In the genomic region with DNA sequence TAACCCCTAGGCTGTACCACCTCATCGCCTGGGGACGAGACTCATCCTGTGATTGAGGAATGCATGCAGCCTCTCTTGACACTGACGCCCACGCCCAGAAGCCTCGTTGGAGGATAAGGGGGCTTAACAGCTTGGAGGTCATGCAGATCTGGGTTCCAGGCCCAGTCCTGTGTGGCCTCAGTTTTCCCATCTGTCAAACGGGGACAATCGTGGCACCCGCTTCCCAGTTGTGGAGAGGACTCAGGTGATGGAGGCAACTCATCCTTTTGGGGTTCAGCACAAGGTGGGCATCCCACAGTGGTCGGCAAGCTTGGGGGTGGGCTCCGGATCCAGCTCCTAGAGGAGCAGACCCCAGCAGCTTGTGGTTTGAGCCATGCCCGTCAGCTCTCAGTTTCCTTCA, we compare ENCODE assay signal across 12 cellular contexts. TPM values are rescaled to one million over a fixed set of nuclear protein-coding genes. Genes with fewer than 3 reads are reported as not detected.
DNase-seq lines count a peak whose midpoint lies in the region; ATAC-seq and TF ChIP-seq lines count a peak whose summit lies in the region.
"Had no signal": no experiment of that assay in that cellular context is flagged by ENCODE, and none has a peak within 500 bp of the region (broad histone marks: within the 10 kb centered on the region; RNA-seq: fewer than 3 reads in every experiment).

No MANE protein-coding gene starts in this region.

- H3K4me2 ChIP-seq in osteoblast (ENCODE audit: insufficient read depth, low read length) (no peak overlapping the region), smooth muscle cell (no peak overlapping the region), PC-3 (ENCODE audit: low read length) (no peak overlapping the region)

- H3K4me1 ChIP-seq in right cardiac atrium (ENCODE audit: control insufficient read depth, insufficient read depth, low read length): no peaks in the 10 kb centered on the region
- H3K4me1 ChIP-seq in heart left ventricle: peaks cover 0 to 55% (median 27%) of the 10 kb centered on the region in 12 donors
- H3K4me1 ChIP-seq in gastroesophageal sphincter: peaks cover 0 to 63% (median 0%) of the 10 kb centered on the region in 3 donors
- peaks cover 14% of the 10 kb centered on the region for H3K4me1 ChIP-seq in osteoblast (ENCODE audit: insufficient read depth, low read length)
- H3K4me1 ChIP-seq in smooth muscle cell (ENCODE audit: low read depth): peaks cover 20% of the 10 kb centered on the region
- H3K4me1 ChIP-seq in PC-3 (ENCODE audit: insufficient read depth, low read length): no peaks in the 10 kb centered on the region

- 68% methylated on average over 11 of the region's 11 CpGs for WGBS in right cardiac atrium
- WGBS in heart left ventricle, 4 donors: 76 to 80% (median 79%) methylated on average over 5 to 11 of the region's 11 CpGs
- WGBS in gastroesophageal sphincter (ENCODE audit: low coverage in 1 of 2), 2 donors: no CpG with 5 or more reads among the region's 11 CpGs
- 76% methylated on average over 11 of the region's 11 CpGs for WGBS in smooth muscle cell (ENCODE audit: low lambda C conversion rate)

- no peak for TF ChIP-seq CTCF in heart left ventricle (IDR thresholded peaks at IDR 0.05)
- no peak for TF ChIP-seq CTCF in gastroesophageal sphincter (IDR thresholded peaks at IDR 0.05)
- no peak for TF ChIP-seq CTCF in osteoblast (IDR thresholded peaks at IDR 0.05; ENCODE audit: extremely low read depth, low read depth, low read length)
- TF ChIP-seq CTCF in smooth muscle cell (IDR thresholded peaks at IDR 0.05; ENCODE audit: borderline replicate concordance, insufficient read depth, poor library complexity, severe bottlenecking): no peak
- no peak for TF ChIP-seq CTCF in PC-3 (conservative IDR thresholded peaks at IDR 0.05; ENCODE audit: low read depth, low read length)

- BruUV-seq in PC-3 (replicated peaks; lab: Mats Ljungman, UMichigan): no TSS peak

- H3K79me2 ChIP-seq in osteoblast (ENCODE audit: insufficient read depth, low read length): no peaks in the 10 kb centered on the region
- H3K79me2 ChIP-seq in smooth muscle cell (ENCODE audit: low read depth): no peaks in the 10 kb centered on the region
- H3K79me2 ChIP-seq in PC-3 (ENCODE audit: low read length): no peaks in the 10 kb centered on the region

- DNase-seq in right cardiac atrium (peak in 2 of 3 donors; percentile 48 to 51), heart left ventricle (no peak), osteoblast (ENCODE audit: insufficient read length, low spot score, missing footprints) (peak; percentile 0), smooth muscle cell (lab: John Stamatoyannopoulos, UW; ENCODE audit: unreplicated experiment) (no peak), PC-3 (no peak), occipital lobe (lab: John Stamatoyannopoulos, UW) (no peak)
- DNase-seq: Karpas-422, NCI-H187 treated with DMSO at 0.1 percent for 48 hours, NCI-H2171, NCI-H510A had no signal

- H3K9ac ChIP-seq in smooth muscle cell (ENCODE audit: low read depth) (no peak overlapping the region), PC-3 (ENCODE audit: low read length) (no peak overlapping the region)

- intact Hi-C loops in right cardiac atrium (cut with DNase I): loop anchor here in 2 of 4 donors (10.0 kb wide), 1 partner anchor 71 kb away; no protein-coding TSS in a partner anchor
- intact Hi-C loops in heart left ventricle (cut with DNase I): loop anchor here in 9 of 10 donors (2.0 to 10.0 kb wide), 6 partner anchors 21 to 164 kb away; partner anchors contain the start of genes FXYD3 (in 1 of the 9) and HPN (in 1 of the 9)
- intact Hi-C loops in PC-3 (cut with micrococcal nuclease): no loop called here

- CTCF ChIA-PET in PC-3 (lab: Charles Lee): no interaction called here

- H3K36me3 ChIP-seq in heart left ventricle: no peaks in the 10 kb centered on the region
- peaks cover 0 to 5% of the 10 kb centered on the region in 2 donors for H3K36me3 ChIP-seq in gastroesophageal sphincter
- H3K36me3 ChIP-seq in osteoblast (ENCODE audit: insufficient read depth, low read length): no peaks in the 10 kb centered on the region
- no peaks in the 10 kb centered on the region for H3K36me3 ChIP-seq in smooth muscle cell (ENCODE audit: low read depth)
- no peaks in the 10 kb centered on the region for H3K36me3 ChIP-seq in PC-3 (ENCODE audit: low read depth, low read length)

- H3K27ac ChIP-seq in right cardiac atrium (ENCODE audit: low read length) (no peak overlapping the region), heart left ventricle (peak overlapping the region in 1 of 12 donors; percentile 51), gastroesophageal sphincter (peak overlapping the region in 3 of 4 donors; percentile 49 to 92 (median 90)), osteoblast (ENCODE audit: low read depth, low read length) (no peak overlapping the region), smooth muscle cell (ENCODE audit: low read depth) (no peak overlapping the region), PC-3 (ENCODE audit: low read length) (no peak overlapping the region)

- no peaks in the 10 kb centered on the region for H3K9me2 ChIP-seq in PC-3 (replicated peaks; ENCODE audit: low read length)

- H3K9me3 ChIP-seq in right cardiac atrium (ENCODE audit: control insufficient read depth, low read length): no peaks in the 10 kb centered on the region
- H3K9me3 ChIP-seq in heart left ventricle: no peaks in the 10 kb centered on the region
- H3K9me3 ChIP-seq in gastroesophageal sphincter: no peaks in the 10 kb centered on the region
- no peaks in the 10 kb centered on the region for H3K9me3 ChIP-seq in osteoblast (ENCODE audit: low read depth, low read length)
- H3K9me3 ChIP-seq in smooth muscle cell (replicated peaks; ENCODE audit: low read depth): no peaks in the 10 kb centered on the region
- no peaks in the 10 kb centered on the region for H3K9me3 ChIP-seq in PC-3 (ENCODE audit: low read length)

- H3F3A ChIP-seq in smooth muscle cell (ENCODE audit: low read depth): no peaks in the 10 kb centered on the region
- H3F3A ChIP-seq in PC-3 (ENCODE audit: low read length, unreplicated experiment): no peaks in the 10 kb centered on the region

- H3K27me3 ChIP-seq in right cardiac atrium (ENCODE audit: control insufficient read depth, insufficient read depth) (no peaks in the 10 kb centered on the region), heart left ventricle (peaks cover 0 to 8% (median 0%) of the 10 kb centered on the region in 9 donors), gastroesophageal sphincter (peaks cover 17% of the 10 kb centered on the region), osteoblast (ENCODE audit: insufficient read depth, low read length) (peaks cover 32% of the 10 kb centered on the region), smooth muscle cell (ENCODE audit: low read depth) (no peaks in the 10 kb centered on the region), PC-3 (ENCODE audit: low read length) (no peaks in the 10 kb centered on the region)

- no peak for TF ChIP-seq EP300 in gastroesophageal sphincter (IDR thresholded peaks at IDR 0.05)

- no peak for TF ChIP-seq POLR2A in heart left ventricle (IDR thresholded peaks at IDR 0.05)
- no peak for TF ChIP-seq POLR2A in gastroesophageal sphincter (IDR thresholded peaks at IDR 0.05)

- POLR2A ChIA-PET in PC-3 (lab: Charles Lee; ENCODE audit: unreplicated experiment): no interaction called here

- H3K4me3 ChIP-seq in right cardiac atrium (ENCODE audit: low read length) (no peak overlapping the region), heart left ventricle (no peak overlapping the region), gastroesophageal sphincter (no peak overlapping the region), osteoblast (ENCODE audit: insufficient read depth, low read length) (no peak overlapping the region), smooth muscle cell (no peak overlapping the region), PC-3 (ENCODE audit: low read length) (no peak overlapping the region)

- H4K20me1 ChIP-seq in osteoblast (ENCODE audit: insufficient read depth, low read length) (no peaks in the 10 kb centered on the region), smooth muscle cell (ENCODE audit: low read depth) (no peaks in the 10 kb centered on the region), PC-3 (ENCODE audit: low read length) (no peaks in the 10 kb centered on the region)

- no peak overlapping the region for H2AFZ ChIP-seq in osteoblast (ENCODE audit: low read length)
- H2AFZ ChIP-seq in smooth muscle cell (ENCODE audit: low read depth): no peak overlapping the region
- H2AFZ ChIP-seq in PC-3 (ENCODE audit: low read length): no peak overlapping the region

- ATAC-seq in right cardiac atrium (no peak), heart left ventricle (no peak), gastroesophageal sphincter (no peak), PC-3 (no peak), GM21576 (IDR thresholded peaks at IDR 0.05; ENCODE audit: unreplicated experiment) (no peak)

RNA-seq across cellular contexts. Expression of gene LGI4, which starts 1.4 kb away (rescaled TPM):
- total RNA-seq in right cardiac atrium (10 to 100 TPM; 25.0 to 40.9 (median 32.5) TPM), heart left ventricle (10 to 100 TPM in 3 of 9 donors, 1 to 10 TPM in 6; 2.2 to 15.1 (median 6.0) TPM), gastroesophageal sphincter (10 to 100 TPM; 24.8 to 47.9 (median 36.2) TPM), osteoblast (0.59 and 0.72 TPM in 2 replicates), smooth muscle cell (0.22 TPM in 1 of 2 replicates, not detected in the other), PC-3 (2014; rRNA removed) (0.22 TPM in 1 of 2 replicates, not detected in the other), occipital lobe (14.2 TPM)
- polyA plus RNA-seq in right cardiac atrium (35.6 TPM), heart left ventricle (10 to 100 TPM in 1 of 2 donors, 1 to 10 TPM in 1; 4.2 to 14.2 TPM), smooth muscle cell (0.17 and 0.24 TPM in 2 replicates)

RNA-seq across cellular contexts. Expression of gene FXYD1, which starts 2.4 kb away (rescaled TPM):
- total RNA-seq in right cardiac atrium: 100 to 1,000 TPM; 441 to 544 (median 499) TPM
- polyA plus RNA-seq in right cardiac atrium: 289 TPM
- 100 to 1,000 TPM; 261 to 631 (median 412) TPM for total RNA-seq in heart left ventricle
- 100 to 1,000 TPM; 129 to 439 TPM for polyA plus RNA-seq in heart left ventricle
- 100 to 1,000 TPM in 1 of 4 donors, 10 to 100 TPM in 3; 42.8 to 140 (median 52.7) TPM for total RNA-seq in gastroesophageal sphincter
- total RNA-seq in osteoblast: not detected in 2 replicates
- total RNA-seq in smooth muscle cell: 3.2 and 3.5 TPM in 2 replicates
- 2.7 and 3.0 TPM in 2 replicates for polyA plus RNA-seq in smooth muscle cell
- total RNA-seq in PC-3 (2014; rRNA removed): not detected in 2 replicates
- total RNA-seq in occipital lobe: not detected

RNA-seq across cellular contexts. Expression of gene FXYD7, which starts 6.8 kb away (rescaled TPM):
- total RNA-seq in right cardiac atrium (under 1 TPM in 1 of 4 donors, not detected in 3; 0.40 TPM), heart left ventricle (under 1 TPM in 3 of 9 donors, not detected in 6; 0.21 to 0.52 (median 0.28) TPM), gastroesophageal sphincter (not detected), osteoblast (not detected in 2 replicates), smooth muscle cell (not detected in 2 replicates), PC-3 (2014; rRNA removed) (not detected in 2 replicates), occipital lobe (24.0 TPM)
- polyA plus RNA-seq in right cardiac atrium (0.25 TPM), heart left ventricle (not detected), smooth muscle cell (not detected in 2 replicates)

RNA-seq across cellular contexts. Expression of gene FXYD5, which starts 18.3 kb away (rescaled TPM):
- total RNA-seq in right cardiac atrium (10 to 100 TPM; 22.5 to 46.3 (median 31.0) TPM), heart left ventricle (10 to 100 TPM; 15.3 to 87.9 (median 19.5) TPM), gastroesophageal sphincter (10 to 100 TPM; 18.8 to 42.5 (median 33.0) TPM), osteoblast (29.0 and 32.4 TPM in 2 replicates), smooth muscle cell (89.3 and 133 TPM in 2 replicates), PC-3 (2014; rRNA removed) (114 and 123 TPM in 2 replicates), occipital lobe (not detected)
- polyA plus RNA-seq in right cardiac atrium (31.8 TPM), heart left ventricle (10 to 100 TPM; 31.0 to 59.2 TPM), smooth muscle cell (205 and 246 TPM in 2 replicates)

RNA-seq across cellular contexts. Expression of gene FXYD3, which starts 20.6 kb away (rescaled TPM):
- 1 to 10 TPM; 2.2 to 5.7 (median 4.3) TPM for total RNA-seq in right cardiac atrium
- 5.2 TPM for polyA plus RNA-seq in right cardiac atrium
- total RNA-seq in heart left ventricle: 1 to 10 TPM in 2 of 9 donors, under 1 TPM in 4, not detected in 3; 0.37 to 2.5 (median 0.80) TPM
- 1 to 10 TPM in 1 of 2 donors, under 1 TPM in 1; 0.98 to 1.1 TPM for polyA plus RNA-seq in heart left ventricle
- total RNA-seq in gastroesophageal sphincter: 10 to 100 TPM in 1 of 4 donors, 1 to 10 TPM in 3; 1.2 to 38.8 (median 4.2) TPM
- not detected in 2 replicates for total RNA-seq in osteoblast
- total RNA-seq in smooth muscle cell: 26.3 and 37.0 TPM in 2 replicates
- 23.0 and 67.1 TPM in 2 replicates for polyA plus RNA-seq in smooth muscle cell
- total RNA-seq in PC-3 (2014; rRNA removed): 48.7 and 61.6 TPM in 2 replicates
- not detected for total RNA-seq in occipital lobe

Comparison
In these comparisons a context has a peak if more than half of its experiments do, and no peak if none do; other contexts are left out.
1. DNase-seq: peak in right cardiac atrium (2 of 3) and osteoblast (single experiment); none in heart left ventricle (0 of 5), smooth muscle cell (single experiment), PC-3 (single experiment) and occipital lobe (single experiment).
2. H3K27ac ChIP-seq: peak in gastroesophageal sphincter (3 of 4); none in right cardiac atrium (single experiment), osteoblast (single experiment), smooth muscle cell (single experiment) and PC-3 (single experiment).
3. RNA of gene FXYD7, which starts 6.8 kb away (total RNA-seq): 24.0 TPM in occipital lobe (single experiment); 0.40 TPM in right cardiac atrium, 0.21 to 0.52 TPM in heart left ventricle, not detected in gastroesophageal sphincter, not detected in osteoblast, not detected in smooth muscle cell and not detected in PC-3; every median in the first group is over 10 times any median in the second.